Comparison of ENCODE assay signal across 22 cellular contexts in genomic region chr9:35529156-35529823, GRCh38. TPM values are rescaled to one million over a fixed set of nuclear protein-coding genes. Genes with fewer than 3 reads are reported as not detected.
DNase-seq lines count a peak whose midpoint lies in the region; ATAC-seq and TF ChIP-seq lines count a peak whose summit lies in the region.
"Had no signal": no experiment of that assay in that cellular context is flagged by ENCODE, and none has a peak within 500 bp of the region (broad histone marks: within the 10 kb centered on the region; RNA-seq: fewer than 3 reads in every experiment).

No MANE protein-coding gene starts in this region.

- no peak for TF ChIP-seq CTCF in cardiac muscle cell (IDR thresholded peaks at IDR 0.05; ENCODE audit: low read depth, low read length)
- TF ChIP-seq CTCF in endothelial cell (IDR thresholded peaks at IDR 0.05; ENCODE audit: unreplicated experiment) = no peak
- TF ChIP-seq CTCF in nephron progenitor cell (IDR thresholded peaks at IDR 0.05) = no peak
- no peak for TF ChIP-seq CTCF in thoracic aorta (IDR thresholded peaks at IDR 0.05)

- H3K9me3 Mint-ChIP-seq in endothelial cell (ENCODE audit: unreplicated experiment) (no peaks in the 10 kb centered on the region), nephron progenitor cell (peaks cover 18% of the 10 kb centered on the region)
- H3K9me3 Mint-ChIP-seq: central memory CD8-positive, alpha-beta T cell had no signal

- peak overlapping the region; percentile 14 for H3K27ac ChIP-seq in cardiac muscle cell
- H3K27ac ChIP-seq in thoracic aorta = peak overlapping the region; percentile 37 to 50
- H3K27ac ChIP-seq: 22Rv1 had no signal

- ATAC-seq in thoracic aorta (ENCODE audit: insufficient number of reproducible peaks, low FRiP score, low read depth) = no peak

- H3K4me1 ChIP-seq in cardiac muscle cell (ENCODE audit: low read depth) = peaks cover 6% of the 10 kb centered on the region
- H3K4me1 ChIP-seq in thoracic aorta (ENCODE audit: control insufficient read depth in 1 of 2, low read depth in 2 of 2) = peaks cover 30 to 77% of the 10 kb centered on the region in 2 donors

- no peaks in the 10 kb centered on the region for H3K4me1 Mint-ChIP-seq in endothelial cell (ENCODE audit: unreplicated experiment)
- peaks cover 14% of the 10 kb centered on the region for H3K4me1 Mint-ChIP-seq in nephron progenitor cell

- peak overlapping the region; percentile 31 for H3K27ac Mint-ChIP-seq in endothelial cell (ENCODE audit: unreplicated experiment)
- H3K27ac Mint-ChIP-seq in nephron progenitor cell = peak overlapping the region; percentile 81

- H3K27me3 ChIP-seq in cardiac muscle cell = no peaks in the 10 kb centered on the region
- no peaks in the 10 kb centered on the region for H3K27me3 ChIP-seq in thoracic aorta (replicated peaks; ENCODE audit: insufficient read depth)
- H3K27me3 ChIP-seq: upper lobe of left lung had no signal

- no peak overlapping the region for H3K4me3 Mint-ChIP-seq in endothelial cell (ENCODE audit: unreplicated experiment)
- H3K4me3 Mint-ChIP-seq in nephron progenitor cell = no peak overlapping the region
- H3K4me3 Mint-ChIP-seq: central memory CD8-positive, alpha-beta T cell had no signal

- H3K4me3 ChIP-seq in cardiac muscle cell = no peak overlapping the region
- no peak overlapping the region for H3K4me3 ChIP-seq in thoracic aorta
- H3K4me3 ChIP-seq: upper lobe of left lung had no signal

- no peak for DNase-seq in cardiac muscle cell (ENCODE audit: low read depth in 1 of 2, low spot score in 1 of 2)
- DNase-seq in cardiac septum (ENCODE audit: low spot score) = no peak
- no peak for DNase-seq in endothelial cell (ENCODE audit: low spot score)
- no peak for DNase-seq in nephron progenitor cell
- no peak for DNase-seq in thoracic aorta (ENCODE audit: low spot score)
- DNase-seq in putamen (ENCODE audit: low spot score) = no peak
- no peak for DNase-seq in iPS-NIHi11 (ENCODE audit: low spot score)
- DNase-seq in NCI-H2029 (lab: John Stamatoyannopoulos, UW) = no peak
- DNase-seq: activated naive CD4-positive, alpha-beta T cell treated with anti-CD3 and anti-CD28 coated beads, Interleukin-2, amount 50 U/mL, for 16 hours; activated T-cell treated with anti-CD3 and anti-CD28 coated beads, Interleukin-2, amount 50 U/mL, for 48 hours; AML-193; effector memory CD4-positive, alpha-beta T cell; mammary epithelial cell; NCI-H2171; occipital lobe; OCI-M1; SHP77 treated with DMSO at 0.1 percent for 48 hours; stimulated activated CD4-positive, alpha-beta T cell treated with anti-CD3 and anti-CD28 coated beads, Interleukin-2, amount 100 ng/mL, for 24 hours; stimulated activated naive CD4-positive, alpha-beta T cell; upper lobe of left lung had no signal

- intact Hi-C loops in cardiac septum (cut with DNase I) = no loop called here

- H3K36me3 ChIP-seq in cardiac muscle cell (no peaks in the 10 kb centered on the region), thoracic aorta (no peaks in the 10 kb centered on the region)
- H3K36me3 ChIP-seq: upper lobe of left lung had no signal

- H3K36me3 Mint-ChIP-seq in endothelial cell (ENCODE audit: low read depth, unreplicated experiment) (peaks cover 3% of the 10 kb centered on the region), nephron progenitor cell (ENCODE audit: low read depth) (peaks cover 9% of the 10 kb centered on the region)

- no peaks in the 10 kb centered on the region for H3K27me3 Mint-ChIP-seq in endothelial cell (ENCODE audit: unreplicated experiment)
- H3K27me3 Mint-ChIP-seq in nephron progenitor cell (ENCODE audit: low read depth, poor library complexity) = peaks cover 3% of the 10 kb centered on the region
- H3K27me3 Mint-ChIP-seq: central memory CD8-positive, alpha-beta T cell had no signal

- H3K9me3 ChIP-seq in cardiac muscle cell (ENCODE audit: low read depth) (no peaks in the 10 kb centered on the region), thoracic aorta (no peaks in the 10 kb centered on the region)
- H3K9me3 ChIP-seq: upper lobe of left lung had no signal

RNA-seq across cellular contexts. Expression of gene RUSC2, which starts 39.4 kb away (rescaled TPM):
- 18.7 and 25.3 TPM in 2 replicates for total RNA-seq in cardiac muscle cell
- polyA plus RNA-seq in cardiac muscle cell = 13.8 and 18.7 TPM in 2 replicates
- 44.5 TPM for total RNA-seq in cardiac septum
- total RNA-seq in endothelial cell (ENCODE audit: unreplicated experiment) = 22.3 TPM
- total RNA-seq in thoracic aorta = 100 to 1,000 TPM in 1 of 2 donors, 10 to 100 TPM in 1; 89.8 to 124 TPM
